22 cellular contexts compared by ENCODE assay signal in the genomic region with DNA sequence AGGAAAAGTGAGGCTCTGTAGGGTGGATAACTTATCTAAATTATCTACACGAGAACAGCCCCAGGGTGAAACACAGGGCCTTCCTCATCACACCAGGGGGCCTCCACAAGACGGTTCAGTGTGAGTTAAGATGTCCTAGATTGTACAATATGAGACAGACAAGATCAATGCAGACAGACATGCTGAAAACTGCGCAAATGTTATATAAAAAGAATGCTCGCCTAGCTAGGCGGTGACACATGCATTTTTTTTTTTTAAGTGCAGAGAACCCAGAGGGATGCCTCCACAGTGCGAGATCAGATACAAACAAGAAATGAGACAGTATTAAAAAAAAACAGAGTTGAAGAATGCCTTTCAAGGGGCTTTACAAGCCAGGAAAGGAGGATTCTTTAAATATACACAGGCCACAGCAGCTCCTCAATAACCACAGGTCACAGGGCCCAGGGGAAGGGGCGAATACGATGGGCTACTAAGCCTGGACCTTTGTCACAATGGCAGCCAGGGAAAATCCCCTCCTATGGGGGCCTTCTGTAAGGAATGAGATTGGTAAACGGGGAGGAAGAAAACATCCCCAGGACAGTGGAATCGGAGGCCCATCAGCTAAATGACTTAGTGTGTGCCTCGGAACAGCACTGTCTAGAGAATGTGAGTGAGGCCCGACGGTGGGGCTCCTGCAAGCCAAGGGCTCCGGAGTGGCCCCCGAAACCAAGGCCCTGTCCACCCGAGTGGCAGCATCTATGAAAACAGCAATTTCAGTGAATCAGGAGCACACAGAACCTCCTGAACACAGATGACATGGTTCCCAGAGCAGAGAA. TPM values are rescaled to one million over a fixed set of nuclear protein-coding genes. Genes with fewer than 3 reads are reported as not detected.
DNase-seq lines count a peak whose midpoint lies in the region; ATAC-seq and TF ChIP-seq lines count a peak whose summit lies in the region.
"Had no signal": no experiment of that assay in that cellular context is flagged by ENCODE, and none has a peak within 500 bp of the region (broad histone marks: within the 10 kb centered on the region; RNA-seq: fewer than 3 reads in every experiment).

No MANE protein-coding gene starts in this region.

- in situ Hi-C loops in transverse colon (cut with MboI; ENCODE audit: low pct_ligation_motif_present in 1 of 4, low pct_unique_long_range_greater_than_20kb in 1 of 4, low sequenced_read_pairs in 3 of 4), result no loop called here

- no peak for DNase-seq in heart right ventricle
- no peak for DNase-seq in left cardiac atrium
- peak; percentile 9 for DNase-seq in endodermal cell
- peak; percentile 67 for DNase-seq in neural progenitor cell (ENCODE audit: low spot score)
- no peak for DNase-seq in transverse colon
- DNase-seq in omental fat pad (ENCODE audit: low spot score), result no peak
- DNase-seq: activated CD8-positive, alpha-beta memory T cell treated with anti-CD3 and anti-CD28 coated beads, Interleukin-2, amount 50 U/mL, for 4 hours; activated naive CD8-positive, alpha-beta T cell treated with anti-CD3 and anti-CD28 coated beads for 36 hours; AML-193; CD8-positive, alpha-beta T cell; lower lobe of right lung; MM.1S; NCI-H146; NCI-H524; stimulated activated CD4-positive, alpha-beta T cell treated with anti-CD3 and anti-CD28 coated beads, Interleukin-1b, Interleukin-23, amount 100 ng/mL, for 48 hours; T-helper 17 cell; thyroid gland had no signal

- ATAC-seq in heart right ventricle (no peak), left cardiac atrium (no peak), GM18909 (IDR thresholded peaks at IDR 0.05; ENCODE audit: poor library complexity, unreplicated experiment) (no peak), omental fat pad (ENCODE audit: low FRiP score) (no peak), GM19023 (IDR thresholded peaks at IDR 0.05; ENCODE audit: unreplicated experiment) (no peak)
- ATAC-seq: CD8-positive, alpha-beta T cell; T-helper 17 cell had no signal

- H3K4me1 ChIP-seq in heart right ventricle, result peaks cover 0 to 50% (median 17%) of the 10 kb centered on the region in 9 donors
- no peaks in the 10 kb centered on the region for H3K4me1 ChIP-seq in endodermal cell (ENCODE audit: control insufficient read depth, insufficient read depth, low read length)
- H3K4me1 ChIP-seq in neural progenitor cell, result peaks cover 15% of the 10 kb centered on the region
- H3K4me1 ChIP-seq in transverse colon, result no peaks in the 10 kb centered on the region
- H3K4me1 ChIP-seq: lower lobe of right lung, Peyer's patch had no signal

- H3K4me1 Mint-ChIP-seq in endodermal cell (no peaks in the 10 kb centered on the region), neural progenitor cell (peaks cover 19% of the 10 kb centered on the region)

- no peak overlapping the region for H3K4me3 ChIP-seq in heart right ventricle
- no peak overlapping the region for H3K4me3 ChIP-seq in endodermal cell (ENCODE audit: low read length)
- no peak overlapping the region for H3K4me3 ChIP-seq in neural progenitor cell
- no peak overlapping the region for H3K4me3 ChIP-seq in transverse colon
- H3K4me3 ChIP-seq: lower lobe of right lung, ovary, Peyer's patch, thyroid gland had no signal

- H3F3A ChIP-seq in neural progenitor cell (ENCODE audit: low read depth), result peaks cover 15% of the 10 kb centered on the region

- H3K79me2 ChIP-seq in neural progenitor cell (ENCODE audit: low read depth), result no peaks in the 10 kb centered on the region

- no peak overlapping the region for H2AFZ ChIP-seq in neural progenitor cell (replicated peaks)

- no peaks in the 10 kb centered on the region for H4K20me1 ChIP-seq in neural progenitor cell (ENCODE audit: low read depth)

- no peak overlapping the region for H3K27ac Mint-ChIP-seq in endodermal cell
- H3K27ac Mint-ChIP-seq in neural progenitor cell, result peak overlapping the region; percentile 86
- H3K27ac Mint-ChIP-seq: activated naive CD8-positive, alpha-beta T cell treated with anti-CD3 and anti-CD28 coated beads for 36 hours; CD8-positive, alpha-beta T cell; T-helper 17 cell had no signal

- TF ChIP-seq CTCF in heart right ventricle (IDR thresholded peaks at IDR 0.05) (no peak), endodermal cell (conservative IDR thresholded peaks at IDR 0.05) (no peak), neural progenitor cell (IDR thresholded peaks at IDR 0.05) (no peak), transverse colon (IDR thresholded peaks at IDR 0.05) (no peak), omental fat pad (IDR thresholded peaks at IDR 0.05) (no peak)

- peak overlapping the region; percentile 28 to 82 (median 61) for H3K27ac ChIP-seq in heart right ventricle
- H3K27ac ChIP-seq in endodermal cell (ENCODE audit: low read depth, low read length), result no peak overlapping the region
- H3K27ac ChIP-seq in neural progenitor cell, result peak overlapping the region; percentile 82
- peak overlapping the region; percentile 33 to 55 (median 44) for H3K27ac ChIP-seq in transverse colon
- H3K27ac ChIP-seq: lower lobe of right lung, VCaP had no signal

- no peak overlapping the region for H3K9ac ChIP-seq in endodermal cell (ENCODE audit: extremely low read depth, low read length, poor library complexity, severe bottlenecking)
- H3K9ac ChIP-seq in neural progenitor cell, result no peak overlapping the region

- intact Hi-C loops in heart right ventricle (cut with DNase I) (no loop called here), left cardiac atrium (cut with DNase I) (no loop called here), transverse colon (cut with DNase I; ENCODE audit: low total_unique reads) (no loop called here)

- TF ChIP-seq POLR2A in transverse colon (IDR thresholded peaks at IDR 0.05), result no peak

- H3K27me3 Mint-ChIP-seq in endodermal cell (ENCODE audit: insufficient read depth), result no peaks in the 10 kb centered on the region
- no peaks in the 10 kb centered on the region for H3K27me3 Mint-ChIP-seq in neural progenitor cell (ENCODE audit: insufficient read depth, low read depth)
- H3K27me3 Mint-ChIP-seq: activated naive CD8-positive, alpha-beta T cell treated with anti-CD3 and anti-CD28 coated beads for 36 hours; T-helper 17 cell had no signal

- TF ChIP-seq EP300 in transverse colon (IDR thresholded peaks at IDR 0.05; ENCODE audit: low read depth), result no peak

- no peaks in the 10 kb centered on the region for H3K9me3 Mint-ChIP-seq in endodermal cell
- no peaks in the 10 kb centered on the region for H3K9me3 Mint-ChIP-seq in neural progenitor cell
- H3K9me3 Mint-ChIP-seq: activated naive CD8-positive, alpha-beta T cell treated with anti-CD3 and anti-CD28 coated beads for 36 hours; CD8-positive, alpha-beta T cell had no signal

- no peak overlapping the region for H3K4me3 Mint-ChIP-seq in endodermal cell
- H3K4me3 Mint-ChIP-seq in neural progenitor cell, result no peak overlapping the region
- H3K4me3 Mint-ChIP-seq: activated naive CD8-positive, alpha-beta T cell treated with anti-CD3 and anti-CD28 coated beads for 36 hours; CD8-positive, alpha-beta T cell; T-helper 17 cell had no signal

- H3K36me3 Mint-ChIP-seq in endodermal cell (ENCODE audit: low read depth) (peaks cover 6% of the 10 kb centered on the region), neural progenitor cell (peaks cover 14% of the 10 kb centered on the region)

- no peaks in the 10 kb centered on the region for H3K9me3 ChIP-seq in heart right ventricle
- H3K9me3 ChIP-seq in endodermal cell (ENCODE audit: control insufficient read depth, low read length), result no peaks in the 10 kb centered on the region
- H3K9me3 ChIP-seq in neural progenitor cell (ENCODE audit: low read depth), result no peaks in the 10 kb centered on the region
- H3K9me3 ChIP-seq in transverse colon, result no peaks in the 10 kb centered on the region
- H3K9me3 ChIP-seq: lower lobe of right lung, ovary, Peyer's patch, thyroid gland had no signal

- 81 to 83% methylated on average over 16 of the region's 16 CpGs for WGBS in heart right ventricle, 2 donors
- WGBS in endodermal cell (ENCODE audit: insufficient coverage in 1 of 2, insufficient read length in 1 of 2), 2 experiments, result 91 to 96% methylated on average over 12 to 16 of the region's 16 CpGs
- 87 to 93% methylated on average over 7 to 16 of the region's 16 CpGs for WGBS in transverse colon (ENCODE audit: low coverage in 1 of 2), 2 donors

- no peaks in the 10 kb centered on the region for H3K27me3 ChIP-seq in heart right ventricle
- H3K27me3 ChIP-seq in endodermal cell (ENCODE audit: control insufficient read depth, insufficient read depth, low read length, poor library complexity, severe bottlenecking), result no peaks in the 10 kb centered on the region
- H3K27me3 ChIP-seq in neural progenitor cell, result no peaks in the 10 kb centered on the region
- H3K27me3 ChIP-seq in transverse colon, result no peaks in the 10 kb centered on the region
- H3K27me3 ChIP-seq: ovary, Peyer's patch, thyroid gland had no signal

- H3K4me2 ChIP-seq in neural progenitor cell, result peak overlapping the region; percentile 47

- H3K36me3 ChIP-seq in heart right ventricle (peaks cover 0 to 6% (median 0%) of the 10 kb centered on the region in 9 donors), endodermal cell (ENCODE audit: control insufficient read depth, insufficient read depth, low read length) (no peaks in the 10 kb centered on the region), neural progenitor cell (no peaks in the 10 kb centered on the region), transverse colon (no peaks in the 10 kb centered on the region)
- H3K36me3 ChIP-seq: lower lobe of right lung, ovary, Peyer's patch, thyroid gland had no signal

RNA-seq across cellular contexts. Expression of a gene that starts 48.9 kb away (rescaled TPM):
- 10 to 100 TPM in 5 of 10 donors, 1 to 10 TPM in 5; 5.3 to 50.8 (median 10.5) TPM for total RNA-seq in heart right ventricle
- polyA plus RNA-seq in heart right ventricle, result 10 to 100 TPM; 16.4 to 19.5 TPM
- total RNA-seq in left cardiac atrium, result 10 to 100 TPM; 42.7 to 44.0 TPM
- total RNA-seq in endodermal cell, result 10 to 100 TPM; 29.8 to 41.2 TPM
- polyA plus RNA-seq in endodermal cell (2013, experiment 1 of 2), result 24.9 TPM
- polyA plus RNA-seq in endodermal cell (2013, experiment 2 of 2), result 21.3 TPM
- 25.3 and 28.9 TPM in 2 replicates for total RNA-seq in neural progenitor cell (ENCODE audit: low replicate concordance)
- total RNA-seq in transverse colon, result 10 to 100 TPM; 11.7 to 80.2 (median 22.6) TPM
- total RNA-seq in omental fat pad, result 100 to 1,000 TPM in 1 of 4 donors, 10 to 100 TPM in 3; 74.5 to 116 (median 95.1) TPM

Comparison
In these comparisons a context has a peak if more than half of its experiments do, and no peak if none do; other contexts are left out.
1. DNase-seq: peak in endodermal cell (single experiment) and neural progenitor cell (single experiment); none in heart right ventricle (0 of 2), left cardiac atrium (single experiment), transverse colon (single experiment) and omental fat pad (single experiment).